ENCODE assay signal across 8 cellular contexts in genomic region chr17:28744104-28744801, GRCh38. TPM values are rescaled to one million over a fixed set of nuclear protein-coding genes. Genes with fewer than 3 reads are reported as not detected.
DNase-seq lines count a peak whose midpoint lies in the region; ATAC-seq lines count a peak whose summit lies in the region.

No MANE protein-coding gene starts in this region.

- H3K27me3 Mint-ChIP-seq in stimulated activated naive CD8-positive, alpha-beta T cell treated with anti-CD3 and anti-CD28 coated beads, Interleukin-15, Interleukin-2, amounts not matched to agents 100 ng/mL and 50 ng/mL, for 24 hours: no peaks in the 10 kb centered on the region

- peak; percentile 28 for ATAC-seq in GM21576 (IDR thresholded peaks at IDR 0.05; ENCODE audit: unreplicated experiment)

- H3K4me1 ChIP-seq in endocrine pancreas (ENCODE audit: control insufficient read depth, insufficient read depth, low read length) (no peaks in the 10 kb centered on the region), mononuclear cell (ENCODE audit: insufficient read depth, low read length) (peaks cover 63% of the 10 kb centered on the region)

- no peaks in the 10 kb centered on the region for H3K27me3 ChIP-seq in endocrine pancreas (ENCODE audit: control insufficient read depth, insufficient read depth, low read length)
- H3K27me3 ChIP-seq in mononuclear cell (ENCODE audit: insufficient read depth, low read length): peaks cover 9% of the 10 kb centered on the region

- H3K4me3 Mint-ChIP-seq in stimulated activated naive CD8-positive, alpha-beta T cell treated with anti-CD3 and anti-CD28 coated beads, Interleukin-15, Interleukin-2, amounts not matched to agents 100 ng/mL and 50 ng/mL, for 24 hours: peak overlapping the region; percentile 95

- peaks cover 46% of the 10 kb centered on the region for H3K36me3 Mint-ChIP-seq in stimulated activated naive CD8-positive, alpha-beta T cell treated with anti-CD3 and anti-CD28 coated beads, Interleukin-15, Interleukin-2, amounts not matched to agents 100 ng/mL and 50 ng/mL, for 24 hours (ENCODE audit: low read depth)

- H3K9ac ChIP-seq in endocrine pancreas (ENCODE audit: control insufficient read depth, insufficient read depth, low read length): peak overlapping the region; percentile 92

- no peaks in the 10 kb centered on the region for H3K36me3 ChIP-seq in endocrine pancreas (ENCODE audit: control insufficient read depth, insufficient read depth, low read length)

- DNase-seq in CD1c-positive myeloid dendritic cell (ENCODE audit: extremely low spot score) (peak; percentile 57), NAMALWA (ENCODE audit: low spot score) (peak; percentile 65), globus pallidus (ENCODE audit: low spot score) (no peak)
- peak; percentile 92 for DNase-seq in activated CD8-positive, alpha-beta memory T cell treated with anti-CD3 and anti-CD28 coated beads for 24 hours

- H3K9me3 ChIP-seq in endocrine pancreas (ENCODE audit: control insufficient read depth, low read length): no peaks in the 10 kb centered on the region
- no peaks in the 10 kb centered on the region for H3K9me3 ChIP-seq in mononuclear cell (ENCODE audit: low read depth, low read length)

- H3K27ac Mint-ChIP-seq in stimulated activated naive CD8-positive, alpha-beta T cell treated with anti-CD3 and anti-CD28 coated beads, Interleukin-15, Interleukin-2, amounts not matched to agents 100 ng/mL and 50 ng/mL, for 24 hours: peak overlapping the region; percentile 91

- H3K4me1 Mint-ChIP-seq in stimulated activated naive CD8-positive, alpha-beta T cell treated with anti-CD3 and anti-CD28 coated beads, Interleukin-15, Interleukin-2, amounts not matched to agents 100 ng/mL and 50 ng/mL, for 24 hours (ENCODE audit: low read depth): peaks cover 46% of the 10 kb centered on the region

- H3K9me3 Mint-ChIP-seq in stimulated activated naive CD8-positive, alpha-beta T cell treated with anti-CD3 and anti-CD28 coated beads, Interleukin-15, Interleukin-2, amounts not matched to agents 100 ng/mL and 50 ng/mL, for 24 hours: no peaks in the 10 kb centered on the region

- peak overlapping the region; percentile 63 for H3K4me3 ChIP-seq in endocrine pancreas (ENCODE audit: control insufficient read depth, insufficient read depth, low read length)
- peak overlapping the region; percentile 52 for H3K4me3 ChIP-seq in mononuclear cell (ENCODE audit: low read length)

RNA-seq across cellular contexts. Expression of gene TRAF4, which starts 0.4 kb away (rescaled TPM):
- 51.2 TPM for total RNA-seq in mononuclear cell

RNA-seq across cellular contexts. Expression of gene NEK8, which starts 15.7 kb away (rescaled TPM):
- 1.4 TPM for total RNA-seq in mononuclear cell

RNA-seq across cellular contexts. Expression of gene TLCD1, which starts 18.2 kb away (rescaled TPM):
- total RNA-seq in mononuclear cell: not detected

RNA-seq across cellular contexts. Expression of gene RPL23A, which starts 24.5 kb away (rescaled TPM):
- total RNA-seq in mononuclear cell: 1,375 TPM

RNA-seq across cellular contexts. Expression of gene RAB34, which starts 26.6 kb away (rescaled TPM):
- total RNA-seq in mononuclear cell: 27.0 TPM
